1 cellular context compared by ENCODE assay signal in the genomic region with DNA sequence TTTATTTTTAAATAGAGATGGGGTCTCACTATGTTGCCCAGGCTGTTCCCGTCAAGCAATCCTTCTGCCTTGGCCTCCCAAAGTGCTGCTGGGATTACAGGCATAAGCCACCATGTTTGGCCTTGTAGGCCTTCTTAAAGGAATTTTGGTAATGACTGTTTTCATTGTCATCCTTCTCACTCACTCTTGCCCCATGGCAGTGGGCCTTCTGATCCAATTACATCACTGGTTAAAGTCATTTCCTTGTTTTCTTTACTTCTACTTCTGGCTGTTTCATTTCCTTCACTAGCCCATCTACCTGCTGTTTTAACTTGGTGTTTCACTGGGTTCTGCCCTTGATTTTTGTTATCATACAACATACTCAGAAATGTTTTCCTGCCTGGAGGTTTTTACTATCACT.
TF ChIP-seq lines count a peak whose summit lies in the region.

No MANE protein-coding gene starts in this region.

TF ChIP-seq in endothelial cell of umbilical vein, 7 proteins besides CTCF, POLR2A, EP300 and RAD21:
- TF ChIP-seq GATA2 (IDR thresholded peaks at IDR 0.05; ENCODE audit: insufficient read depth, insufficient read length, low read depth, low read length) (no peak), MYC (IDR thresholded peaks at IDR 0.05; ENCODE audit: low read depth, low read length) (no peak), POLR2AphosphoS5 (IDR thresholded peaks at IDR 0.05; ENCODE audit: insufficient read depth, low read depth, low read length) (no peak), JUN (IDR thresholded peaks at IDR 0.05; ENCODE audit: borderline replicate concordance, insufficient read depth, insufficient read length, low read depth) (no peak), FOS (IDR thresholded peaks at IDR 0.05; ENCODE audit: borderline replicate concordance, insufficient read depth, low read length) (no peak), EZH2 (IDR thresholded peaks at IDR 0.05; ENCODE audit: borderline replicate concordance, low read depth, low read length, severe bottlenecking) (no peak)
- TF ChIP-seq, protein P1, sequence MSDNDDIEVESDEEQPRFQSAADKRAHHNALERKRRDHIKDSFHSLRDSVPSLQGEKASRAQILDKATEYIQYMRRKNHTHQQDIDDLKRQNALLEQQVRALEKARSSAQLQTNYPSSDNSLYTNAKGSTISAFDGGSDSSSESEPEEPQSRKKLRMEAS (IDR thresholded peaks at IDR 0.05; ENCODE audit: insufficient read depth, insufficient read length): no peak
